In the genomic region with DNA sequence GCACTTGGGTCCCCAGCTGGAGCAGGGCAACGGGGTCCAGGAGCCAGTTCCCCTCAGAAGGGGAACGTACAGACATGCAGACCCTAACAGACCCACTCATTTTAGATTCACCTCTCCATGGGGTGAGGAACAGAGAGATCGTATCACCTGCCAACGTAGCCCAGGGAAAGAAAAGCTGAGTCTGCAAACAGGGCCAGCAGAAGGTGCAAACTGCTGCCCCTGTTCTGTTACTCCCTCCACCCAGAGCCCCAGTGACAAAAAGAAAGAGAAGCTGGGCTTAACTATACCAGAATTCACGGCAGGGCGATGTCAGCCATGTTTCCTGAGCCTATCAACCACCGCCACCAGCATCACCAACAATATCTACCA, we compare ENCODE assay signal across 1 cellular context.
TF ChIP-seq lines count a peak whose summit lies in the region.

No MANE protein-coding gene starts in this region.

TF ChIP-seq in HepG2, 621 proteins besides CTCF, POLR2A, EP300 and RAD21:
- TF ChIP-seq ZNF567 (CRISPR knock-in tag; IDR thresholded peaks at IDR 0.05; ENCODE audit: borderline replicate concordance) (0 out of 2 replicates have a peak, but pooled peaks have one; percentile 6), MYC (CRISPR knock-in tag; IDR thresholded peaks at IDR 0.05; ENCODE audit: borderline replicate concordance) (no peak), GATAD2A (CRISPR knock-in tag; IDR thresholded peaks at IDR 0.05) (no peak), ZNF121 (CRISPR knock-in tag; IDR thresholded peaks at IDR 0.05) (no peak), ZNF350 (CRISPR knock-in tag; IDR thresholded peaks at IDR 0.05; ENCODE audit: borderline replicate concordance, low read depth) (0 out of 2 replicates have a peak, but pooled peaks have one; percentile 5), SMAD9 (CRISPR knock-in tag; IDR thresholded peaks at IDR 0.05) (peak; percentile 22; the same call in 1 of the 2 replicates), ZFP82 (CRISPR knock-in tag; IDR thresholded peaks at IDR 0.05; ENCODE audit: borderline replicate concordance) (0 out of 2 replicates have a peak, but pooled peaks have one; percentile 5), KDM4B (CRISPR knock-in tag; IDR thresholded peaks at IDR 0.05) (no peak), ZC3H4 (CRISPR knock-in tag; IDR thresholded peaks at IDR 0.05; ENCODE audit: borderline replicate concordance) (0 out of 2 replicates have a peak, but pooled peaks have one; percentile 1), MAFK (conservative IDR thresholded peaks at IDR 0.05 in 1 of 2, IDR thresholded peaks at IDR 0.05 in 1 of 2; ENCODE audit: low read length in 2 of 2) (peak; percentile 72 to 81), ZMYM3 (CRISPR knock-in tag; IDR thresholded peaks at IDR 0.05) (peak; percentile 48; the same call in 1 of the 2 replicates), ZNF768 (CRISPR knock-in tag; IDR thresholded peaks at IDR 0.05) (peak; percentile 84), PRMT3 (CRISPR knock-in tag; IDR thresholded peaks at IDR 0.05; ENCODE audit: borderline replicate concordance, low read depth) (0 out of 2 replicates have a peak, but pooled peaks have one; percentile 1), MAFF (IDR thresholded peaks at IDR 0.05; ENCODE audit: low read depth, low read length) (peak; percentile 55; the same call in 1 of the 2 replicates)
- TF ChIP-seq, protein P1, sequence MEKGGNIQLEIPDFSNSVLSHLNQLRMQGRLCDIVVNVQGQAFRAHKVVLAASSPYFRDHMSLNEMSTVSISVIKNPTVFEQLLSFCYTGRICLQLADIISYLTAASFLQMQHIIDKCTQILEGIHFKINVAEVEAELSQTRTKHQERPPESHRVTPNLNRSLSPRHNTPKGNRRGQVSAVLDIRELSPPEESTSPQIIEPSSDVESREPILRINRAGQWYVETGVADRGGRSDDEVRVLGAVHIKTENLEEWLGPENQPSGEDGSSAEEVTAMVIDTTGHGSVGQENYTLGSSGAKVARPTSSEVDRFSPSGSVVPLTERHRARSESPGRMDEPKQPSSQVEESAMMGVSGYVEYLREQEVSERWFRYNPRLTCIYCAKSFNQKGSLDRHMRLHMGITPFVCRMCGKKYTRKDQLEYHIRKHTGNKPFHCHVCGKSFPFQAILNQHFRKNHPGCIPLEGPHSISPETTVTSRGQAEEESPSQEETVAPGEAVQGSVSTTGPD (CRISPR knock-in tag; IDR thresholded peaks at IDR 0.05), result peak; percentile 64; the same call in 1 of the 2 replicates
- TF ChIP-seq, protein P2, sequence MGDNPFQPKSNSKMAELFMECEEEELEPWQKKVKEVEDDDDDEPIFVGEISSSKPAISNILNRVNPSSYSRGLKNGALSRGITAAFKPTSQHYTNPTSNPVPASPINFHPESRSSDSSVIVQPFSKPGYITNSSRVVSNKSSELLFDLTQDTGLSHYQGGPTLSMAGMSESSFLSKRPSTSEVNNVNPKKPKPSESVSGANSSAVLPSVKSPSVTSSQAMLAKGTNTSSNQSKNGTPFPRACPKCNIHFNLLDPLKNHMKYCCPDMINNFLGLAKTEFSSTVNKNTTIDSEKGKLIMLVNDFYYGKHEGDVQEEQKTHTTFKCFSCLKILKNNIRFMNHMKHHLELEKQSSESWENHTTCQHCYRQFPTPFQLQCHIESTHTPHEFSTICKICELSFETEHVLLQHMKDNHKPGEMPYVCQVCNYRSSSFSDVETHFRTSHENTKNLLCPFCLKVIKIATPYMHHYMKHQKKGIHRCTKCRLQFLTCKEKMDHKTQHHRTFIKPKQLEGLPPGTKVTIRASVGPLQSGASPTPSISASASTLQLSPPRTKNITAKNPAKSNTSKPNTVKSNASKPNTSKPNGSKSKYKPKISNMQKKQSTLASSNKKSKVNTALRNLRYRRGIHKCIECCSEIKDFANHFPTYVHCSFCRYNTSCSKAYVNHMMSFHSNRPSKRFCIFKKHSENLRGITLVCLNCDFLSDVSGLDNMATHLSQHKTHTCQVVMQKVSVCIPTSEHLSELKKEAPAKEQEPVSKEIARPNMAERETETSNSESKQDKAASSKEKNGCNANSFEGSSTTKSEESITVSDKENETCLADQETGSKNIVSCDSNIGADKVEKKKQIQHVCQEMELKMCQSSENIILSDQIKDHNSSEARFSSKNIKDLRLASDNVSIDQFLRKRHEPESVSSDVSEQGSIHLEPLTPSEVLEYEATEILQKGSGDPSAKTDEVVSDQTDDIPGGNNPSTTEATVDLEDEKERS (CRISPR knock-in tag; IDR thresholded peaks at IDR 0.05), result no peak
- TF ChIP-seq, protein P3, sequence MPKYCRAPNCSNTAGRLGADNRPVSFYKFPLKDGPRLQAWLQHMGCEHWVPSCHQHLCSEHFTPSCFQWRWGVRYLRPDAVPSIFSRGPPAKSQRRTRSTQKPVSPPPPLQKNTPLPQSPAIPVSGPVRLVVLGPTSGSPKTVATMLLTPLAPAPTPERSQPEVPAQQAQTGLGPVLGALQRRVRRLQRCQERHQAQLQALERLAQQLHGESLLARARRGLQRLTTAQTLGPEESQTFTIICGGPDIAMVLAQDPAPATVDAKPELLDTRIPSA (CRISPR knock-in tag; IDR thresholded peaks at IDR 0.05; ENCODE audit: borderline replicate concordance), result peak; percentile 49; the same call in 1 of the 2 replicates
